ENCODE assay signal across 25 cellular contexts in genomic region chr11:41659990-41660389, GRCh38.
DNase-seq lines count a peak whose midpoint lies in the region; TF ChIP-seq lines count a peak whose summit lies in the region.
"Had no signal": no experiment of that assay in that cellular context is flagged by ENCODE, and none has a peak within 500 bp of the region (broad histone marks: within the 10 kb centered on the region; RNA-seq: fewer than 3 reads in every experiment).

No MANE protein-coding gene starts in this region.

- no peak overlapping the region for H3K4me3 Mint-ChIP-seq in HFFc6
- H3K4me3 Mint-ChIP-seq: activated B cell treated with CpG ODN at 0.5 μM for 24 hours; activated CD8-positive, alpha-beta T cell treated with anti-CD3 and anti-CD28 coated beads for 36 hours; activated naive CD4-positive, alpha-beta T cell treated with anti-CD3 and anti-CD28 coated beads for 36 hours; activated T-cell treated with anti-CD3 and anti-CD28 coated beads, Interleukin-2, amount 50 U/mL, for 24 hours; immature natural killer cell; neural crest cell had no signal

- H3K27ac ChIP-seq in mammary epithelial cell (ENCODE audit: insufficient read depth, low read depth, low read length): no peak overlapping the region
- H3K27ac ChIP-seq: colonic mucosa, heart left ventricle, left ventricle myocardium inferior, psoas muscle, upper lobe of left lung had no signal

- CTCF ChIA-PET in mammary epithelial cell (lab: Charles Lee; ENCODE audit: low non-redundant PET): no interaction called here

- peak overlapping the region; percentile 2 for H2AFZ ChIP-seq in mammary epithelial cell (ENCODE audit: low read depth, low read length)

- TF ChIP-seq CTCF in mammary epithelial cell (conservative IDR thresholded peaks at IDR 0.05 in 1 of 2, IDR thresholded peaks at IDR 0.05 in 1 of 2; ENCODE audit: extremely low read depth in 1 of 2, insufficient read depth in 1 of 2, low read depth in 1 of 2, low read length in 2 of 2): no peak
- no peak for TF ChIP-seq CTCF in HFFc6 (IDR thresholded peaks at IDR 0.05)

- no peaks in the 10 kb centered on the region for H3K79me2 ChIP-seq in mammary epithelial cell (ENCODE audit: insufficient read depth, low read length)

- 17% methylated on average over 8 of the region's 9 CpGs for WGBS in mammary epithelial cell (ENCODE audit: low coverage, missing lambda C conversion rate)

- H3K4me2 ChIP-seq in mammary epithelial cell (ENCODE audit: insufficient read depth, low read depth, low read length): no peak overlapping the region

- peak; percentile 40 for DNase-seq in DMS153 treated with DMSO at 0.1 percent for 48 hours (lab: John Stamatoyannopoulos, UW; ENCODE audit: unreplicated experiment)
- DNase-seq in HT-29 (ENCODE audit: low spot score): peak; percentile 58
- peak; percentile 59 for DNase-seq in NCI-H774 (lab: John Stamatoyannopoulos, UW)
- peak; percentile 24 for DNase-seq in mammary epithelial cell
- DNase-seq in cardiac septum (ENCODE audit: low spot score): no peak
- no peak for DNase-seq in HFFc6
- no peak for DNase-seq in ACHN
- DNase-seq in NCI-H1930 (lab: John Stamatoyannopoulos, UW): no peak
- DNase-seq: activated B cell treated with CpG ODN at 0.5 μM for 24 hours; activated CD8-positive, alpha-beta T cell treated with anti-CD3 and anti-CD28 coated beads for 36 hours; activated naive CD4-positive, alpha-beta T cell treated with anti-CD3 and anti-CD28 coated beads for 36 hours; activated T-cell treated with anti-CD3 and anti-CD28 coated beads, Interleukin-2, amount 50 U/mL, for 24 hours; aorta; colonic mucosa; GDM1; heart left ventricle; immature natural killer cell; left ventricle myocardium inferior; NCI-H226; psoas muscle; small intestine; stimulated activated CD4-positive, alpha-beta T cell treated with anti-CD3 and anti-CD28 coated beads, Interleukin-4, amount 100 ng/mL, for 4 hours; T-helper 2 cell; upper lobe of left lung had no signal

- no peak overlapping the region for H3K9ac ChIP-seq in mammary epithelial cell (ENCODE audit: insufficient read depth, low read length)

- no peak overlapping the region for H3K4me3 ChIP-seq in mammary epithelial cell (replicated peaks in 1 of 3; ENCODE audit: insufficient read depth in 1 of 3, low read depth in 2 of 3, low read length in 3 of 3)
- H3K4me3 ChIP-seq: colonic mucosa, heart left ventricle, left ventricle myocardium inferior, psoas muscle, upper lobe of left lung had no signal

- no peaks in the 10 kb centered on the region for H3K27me3 Mint-ChIP-seq in HFFc6 (ENCODE audit: insufficient read depth)
- H3K27me3 Mint-ChIP-seq: activated B cell treated with CpG ODN at 0.5 μM for 24 hours; activated CD8-positive, alpha-beta T cell treated with anti-CD3 and anti-CD28 coated beads for 36 hours; activated T-cell treated with anti-CD3 and anti-CD28 coated beads, Interleukin-2, amount 50 U/mL, for 24 hours had no signal

- no peak overlapping the region for H3K27ac Mint-ChIP-seq in HFFc6
- H3K27ac Mint-ChIP-seq: activated B cell treated with CpG ODN at 0.5 μM for 24 hours; activated CD8-positive, alpha-beta T cell treated with anti-CD3 and anti-CD28 coated beads for 36 hours; activated naive CD4-positive, alpha-beta T cell treated with anti-CD3 and anti-CD28 coated beads for 36 hours; activated T-cell treated with anti-CD3 and anti-CD28 coated beads, Interleukin-2, amount 50 U/mL, for 24 hours; immature natural killer cell had no signal

- H3K9me3 ChIP-seq in mammary epithelial cell (replicated peaks; ENCODE audit: insufficient read depth, low read length): no peaks in the 10 kb centered on the region
- H3K9me3 ChIP-seq: colonic mucosa, psoas muscle, upper lobe of left lung had no signal

- no peaks in the 10 kb centered on the region for H4K20me1 ChIP-seq in mammary epithelial cell (ENCODE audit: insufficient read depth, low read length)

- H3K36me3 ChIP-seq in mammary epithelial cell (ENCODE audit: insufficient read depth, low read length): no peaks in the 10 kb centered on the region
- H3K36me3 ChIP-seq: colonic mucosa, heart left ventricle, left ventricle myocardium inferior, upper lobe of left lung had no signal

- peaks cover 3% of the 10 kb centered on the region for H3K27me3 ChIP-seq in mammary epithelial cell (ENCODE audit: insufficient read depth, low read length)
- H3K27me3 ChIP-seq: colonic mucosa, heart left ventricle, upper lobe of left lung had no signal

- no peaks in the 10 kb centered on the region for H3K36me3 Mint-ChIP-seq in HFFc6 (ENCODE audit: low read depth)

- in situ Hi-C loops in mammary epithelial cell (cut with MboI; ENCODE audit: low sequenced_read_pairs in 2 of 2): no loop called here
- in situ Hi-C loops in ACHN (cut with HindIII; ENCODE audit: low pct_ligation_motif_present, low pct_unique_long_range_greater_than_20kb, low sequenced_read_pairs): no loop called here

- H3K4me1 Mint-ChIP-seq in HFFc6 (ENCODE audit: low read depth): no peaks in the 10 kb centered on the region
- H3K4me1 Mint-ChIP-seq: activated B cell treated with CpG ODN at 0.5 μM for 24 hours, immature natural killer cell, neural crest cell had no signal

- H3K4me1 ChIP-seq in mammary epithelial cell (ENCODE audit: insufficient read depth, low read length): no peaks in the 10 kb centered on the region
- H3K4me1 ChIP-seq: colonic mucosa, heart left ventricle, left ventricle myocardium inferior, psoas muscle, upper lobe of left lung had no signal

- BruUV-seq in mammary epithelial cell (replicated peaks; lab: Mats Ljungman, UMichigan): no TSS peak

- H3K9me3 Mint-ChIP-seq in HFFc6: peaks cover 23% of the 10 kb centered on the region

- intact Hi-C loops in mammary epithelial cell (cut with micrococcal nuclease) (no loop called here), cardiac septum (cut with DNase I) (no loop called here)

- dilution Hi-C loops in mammary epithelial cell (cut with HindIII; ENCODE audit: low sequenced_read_pairs): no loop called here

Comparison
In these comparisons a context has a peak if more than half of its experiments do, and no peak if none do; other contexts are left out.
1. DNase-seq: peak in DMS153 treated with DMSO at 0.1 percent for 48 hours (single experiment), HT-29 (single experiment), NCI-H774 (single experiment) and mammary epithelial cell (single experiment); none in cardiac septum (single experiment), HFFc6 (single experiment), ACHN (single experiment) and NCI-H1930 (0 of 2).